1 cellular context compared by ENCODE assay signal in the genomic region with DNA sequence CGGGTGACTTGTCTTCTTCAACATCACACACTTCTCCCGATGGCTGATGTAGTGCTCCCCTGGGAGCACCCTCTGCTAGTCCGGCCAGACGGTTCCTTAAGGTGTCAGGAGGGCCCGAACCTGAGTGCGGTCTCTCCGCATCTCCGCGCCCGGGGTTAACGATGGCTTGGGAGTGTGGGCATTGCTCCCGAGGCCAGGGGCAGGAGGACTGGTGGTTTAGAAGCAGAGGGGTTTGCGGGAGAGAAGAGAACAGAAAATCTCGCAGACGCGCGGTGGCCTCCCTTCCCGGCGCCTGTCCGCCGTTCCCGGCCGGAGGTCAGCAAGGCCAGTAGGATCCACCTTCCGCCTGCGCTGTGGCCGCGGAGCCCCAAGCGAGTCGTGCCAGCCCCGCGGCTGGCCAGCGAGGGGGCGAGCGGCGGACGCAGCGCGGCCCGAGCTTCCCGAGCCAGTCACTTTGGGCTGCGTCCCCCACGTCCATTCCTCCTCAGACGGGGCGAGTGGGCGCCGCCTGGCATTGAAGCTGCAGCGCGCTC.
TF ChIP-seq lines count a peak whose summit lies in the region.

No MANE protein-coding gene starts in this region.

TF ChIP-seq in GM12878, 131 proteins besides CTCF, POLR2A, EP300 and RAD21:
- TF ChIP-seq MEF2A (IDR thresholded peaks at IDR 0.05; ENCODE audit: insufficient read depth, low read depth, low read length) (no peak), HCFC1 (IDR thresholded peaks at IDR 0.05; ENCODE audit: low read length) (no peak), ZBED1 (IDR thresholded peaks at IDR 0.05; ENCODE audit: borderline replicate concordance) (no peak), SUZ12 (IDR thresholded peaks at IDR 0.05; ENCODE audit: unreplicated experiment) (peak; percentile 22)
- TF ChIP-seq, protein P1, sequence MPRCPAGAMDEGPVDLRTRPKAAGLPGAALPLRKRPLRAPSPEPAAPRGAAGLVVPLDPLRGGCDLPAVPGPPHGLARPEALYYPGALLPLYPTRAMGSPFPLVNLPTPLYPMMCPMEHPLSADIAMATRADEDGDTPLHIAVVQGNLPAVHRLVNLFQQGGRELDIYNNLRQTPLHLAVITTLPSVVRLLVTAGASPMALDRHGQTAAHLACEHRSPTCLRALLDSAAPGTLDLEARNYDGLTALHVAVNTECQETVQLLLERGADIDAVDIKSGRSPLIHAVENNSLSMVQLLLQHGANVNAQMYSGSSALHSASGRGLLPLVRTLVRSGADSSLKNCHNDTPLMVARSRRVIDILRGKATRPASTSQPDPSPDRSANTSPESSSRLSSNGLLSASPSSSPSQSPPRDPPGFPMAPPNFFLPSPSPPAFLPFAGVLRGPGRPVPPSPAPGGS (IDR thresholded peaks at IDR 0.05; ENCODE audit: borderline replicate concordance, insufficient read depth, low read depth, low read length, poor library complexity, severe bottlenecking) = no peak
